2 cellular contexts compared by ENCODE assay signal in genomic region chr7:144264692-144265091, GRCh38. TPM values are rescaled to one million over a fixed set of nuclear protein-coding genes. Genes with fewer than 3 reads are reported as not detected.
"Had no signal": no experiment of that assay in that cellular context is flagged by ENCODE, and none has a peak within 500 bp of the region (broad histone marks: within the 10 kb centered on the region; RNA-seq: fewer than 3 reads in every experiment).

A gene with protein sequence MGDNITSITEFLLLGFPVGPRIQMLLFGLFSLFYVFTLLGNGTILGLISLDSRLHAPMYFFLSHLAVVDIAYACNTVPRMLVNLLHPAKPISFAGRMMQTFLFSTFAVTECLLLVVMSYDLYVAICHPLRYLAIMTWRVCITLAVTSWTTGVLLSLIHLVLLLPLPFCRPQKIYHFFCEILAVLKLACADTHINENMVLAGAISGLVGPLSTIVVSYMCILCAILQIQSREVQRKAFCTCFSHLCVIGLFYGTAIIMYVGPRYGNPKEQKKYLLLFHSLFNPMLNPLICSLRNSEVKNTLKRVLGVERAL (minus strand): TSS chr7:144264792. CDS start chr7:144259628, 5,164 bp downstream.

RNA-seq across cellular contexts. Expression of the gene that starts here (rescaled TPM):
- total RNA-seq: frontal cortex had no signal
- polyA plus RNA-seq: cardiac muscle cell had no signal
